ENCODE assay signal across 37 cellular contexts in genomic region chr19:31545766-31546165, GRCh38.
"Had no signal": no experiment of that assay in that cellular context is flagged by ENCODE, and none has a peak within 500 bp of the region (broad histone marks: within the 10 kb centered on the region; RNA-seq: fewer than 3 reads in every experiment).

No MANE protein-coding gene starts in this region.

- H3K4me1 Mint-ChIP-seq: activated naive CD8-positive, alpha-beta T cell treated with anti-CD3 and anti-CD28 coated beads for 36 hours; activated T-helper 17 cell treated with anti-CD3 and anti-CD28 coated beads, Interleukin-2, amount 50 U/mL, for 72 hours; central memory CD8-positive, alpha-beta T cell had no signal

- H3K27me3 ChIP-seq: brain microvascular endothelial cell, Peyer's patch had no signal

- H3K9me3 Mint-ChIP-seq: activated CD8-positive, alpha-beta T cell treated with anti-CD3 and anti-CD28 coated beads for 36 hours; activated T-helper 17 cell treated with anti-CD3 and anti-CD28 coated beads, Interleukin-2, amount 50 U/mL, for 72 hours had no signal

- H3K4me3 Mint-ChIP-seq: activated CD8-positive, alpha-beta T cell treated with anti-CD3 and anti-CD28 coated beads for 36 hours; activated naive CD8-positive, alpha-beta T cell treated with anti-CD3 and anti-CD28 coated beads for 36 hours; activated T-cell treated with anti-CD3 and anti-CD28 coated beads, Interleukin-2, amount 50 U/mL, for 72 hours; activated T-helper 17 cell treated with anti-CD3 and anti-CD28 coated beads, Interleukin-2, amount 50 U/mL, for 72 hours; central memory CD8-positive, alpha-beta T cell had no signal

- H3K4me1 ChIP-seq: Peyer's patch had no signal

- DNase-seq: activated CD4-positive, alpha-beta T cell treated with anti-CD3 and anti-CD28 coated beads for 1 hour; activated CD4-positive, alpha-beta T cell treated with anti-CD3 and anti-CD28 coated beads for 48 hours; activated CD4-positive, alpha-beta T cell treated with anti-CD3 and anti-CD28 coated beads, Interleukin-2, amount 50 U/mL, for 4 hours; activated CD4-positive, CD25-positive, alpha-beta regulatory T cell; activated CD8-positive, alpha-beta T cell treated with anti-CD3 and anti-CD28 coated beads for 36 hours; activated effector memory CD4-positive, alpha-beta T cell treated with anti-CD3 and anti-CD28 coated beads, Interleukin-2, amount 50 U/mL, for 16 hours; activated naive CD4-positive, alpha-beta T cell; activated naive CD4-positive, alpha-beta T cell treated with anti-CD3 and anti-CD28 coated beads, Interleukin-2, amount 50 U/mL, for 16 hours; activated naive CD8-positive, alpha-beta T cell treated with anti-CD3 and anti-CD28 coated beads for 36 hours; activated T-cell treated with anti-CD3 and anti-CD28 coated beads, Interleukin-2, amount 50 U/mL, for 1 hour; activated T-cell treated with anti-CD3 and anti-CD28 coated beads, Interleukin-2, amount 50 U/mL, for 72 hours; amniotic stem cell; aorta; brain microvascular endothelial cell; MM.1S; MV-4-11; NCI-H1092; NCI-H1436 treated with DMSO at 0.1 percent for 48 hours; NCI-H187; NCI-H2029 treated with DMSO at 0.1 percent for 48 hours; NCI-H226; NCI-H446 treated with DMSO at 0.1 percent for 48 hours; NCI-H524; NCI-H69; NK-92 treated with Interleukin-12 subunit alpha and Interleukin-12 subunit beta, amount 100 ng/mL, for 24 hours; PC-3; Peyer's patch; RPMI8226; SIG-M5; SW 1271; T-helper 1 cell; T-helper 2 cell; T-helper 9 cell; WERI-Rb-1 had no signal

- H3K27ac Mint-ChIP-seq: activated CD8-positive, alpha-beta T cell treated with anti-CD3 and anti-CD28 coated beads for 36 hours; activated naive CD8-positive, alpha-beta T cell treated with anti-CD3 and anti-CD28 coated beads for 36 hours; activated T-cell treated with anti-CD3 and anti-CD28 coated beads, Interleukin-2, amount 50 U/mL, for 72 hours; activated T-helper 17 cell treated with anti-CD3 and anti-CD28 coated beads, Interleukin-2, amount 50 U/mL, for 72 hours had no signal

- H3K36me3 Mint-ChIP-seq: activated naive CD8-positive, alpha-beta T cell treated with anti-CD3 and anti-CD28 coated beads for 36 hours had no signal

- H3K27ac ChIP-seq: brain microvascular endothelial cell, KMS-11, Peyer's patch, WERI-Rb-1 had no signal

- H3K9me3 ChIP-seq: Peyer's patch had no signal

- H3K36me3 ChIP-seq: brain microvascular endothelial cell, Peyer's patch, WERI-Rb-1 had no signal

- H3K4me3 ChIP-seq: Peyer's patch had no signal

- ATAC-seq: activated CD8-positive, alpha-beta T cell treated with anti-CD3 and anti-CD28 coated beads for 36 hours; activated T-cell treated with anti-CD3 and anti-CD28 coated beads, Interleukin-2, amount 50 U/mL, for 72 hours; activated T-helper 17 cell treated with anti-CD3 and anti-CD28 coated beads, Interleukin-2, amount 50 U/mL, for 72 hours; PC-3 had no signal
